In the genomic region with DNA sequence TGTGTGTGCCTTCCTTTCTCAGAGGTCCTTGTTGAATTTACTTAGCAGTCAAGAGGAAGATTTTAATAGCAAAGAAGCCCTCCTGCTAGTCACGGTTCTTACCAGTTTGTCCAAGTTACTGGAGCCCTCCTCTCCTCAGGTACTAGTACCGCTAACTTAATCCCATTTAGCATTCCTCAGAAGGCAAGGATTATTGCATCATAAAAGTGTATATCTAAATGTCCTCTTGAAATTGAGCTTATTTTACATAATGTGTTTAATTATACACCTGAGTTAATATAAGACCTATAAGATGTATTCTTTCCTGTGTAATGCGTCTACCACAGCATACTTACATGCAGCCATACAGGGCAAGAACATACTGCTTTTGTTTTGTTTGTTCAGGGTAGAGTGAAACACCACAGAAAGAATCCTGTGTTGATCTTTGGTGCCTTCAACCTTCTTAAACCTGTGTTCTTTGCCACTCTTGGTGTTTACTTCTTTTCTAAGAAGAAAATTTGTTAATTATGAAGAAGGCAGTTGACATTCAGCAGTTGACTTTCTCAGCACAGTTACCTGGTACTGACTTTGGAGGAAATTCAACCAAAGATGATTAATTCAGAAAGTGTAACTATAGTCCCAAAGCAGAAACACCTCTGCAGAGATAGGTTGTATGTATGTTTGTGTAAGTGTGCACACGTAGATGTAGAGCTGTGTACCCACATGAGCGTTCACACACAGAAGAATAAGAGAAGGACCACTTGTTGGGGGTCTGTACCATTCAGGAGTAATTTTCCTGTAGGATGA, we compare ENCODE assay signal across 18 cellular contexts. TPM values are rescaled to one million over a fixed set of nuclear protein-coding genes. Genes with fewer than 3 reads are reported as not detected.
DNase-seq lines count a peak whose midpoint lies in the region; ATAC-seq and TF ChIP-seq lines count a peak whose summit lies in the region.
"Had no signal": no experiment of that assay in that cellular context is flagged by ENCODE, and none has a peak within 500 bp of the region (broad histone marks: within the 10 kb centered on the region; RNA-seq: fewer than 3 reads in every experiment).

No MANE protein-coding gene starts in this region.

- peaks cover 72 to 82% of the 10 kb centered on the region in 2 experiments for H3K36me3 ChIP-seq in HEK293 (ENCODE audit: control insufficient read depth in 2 of 2, insufficient read depth in 1 of 2, low read length in 2 of 2)

- DNase-seq in activated CD8-positive, alpha-beta memory T cell treated with anti-CD3 and anti-CD28 coated beads, Interleukin-2, amount 10 ng/mL, durations not matched to agents 7 days and 5 days, result no peak
- no peak for DNase-seq in activated CD8-positive, alpha-beta memory T cell treated with anti-CD3 and anti-CD28 coated beads for 24 hours
- DNase-seq in activated CD4-positive, alpha-beta memory T cell treated with anti-CD3 and anti-CD28 coated beads, Interleukin-2, amount 10 ng/mL, durations not matched to agents 7 days and 5 days, result no peak
- no peak for DNase-seq in stimulated activated effector memory CD8-positive, alpha-beta T cell treated with anti-CD3 and anti-CD28 coated beads, Interleukin-12 subunit alpha, Interleukin-12 subunit beta, amount 100 ng/mL, for 72 hours (ENCODE audit: low spot score in 2 of 2)
- no peak for DNase-seq in GM13976 (ENCODE audit: low spot score)
- no peak for DNase-seq in NCI-H1105 treated with DMSO at 0.1 percent for 48 hours (lab: John Stamatoyannopoulos, UW)
- DNase-seq: CD8-positive, alpha-beta memory T cell; DMS79; NCI-H1417 treated with DMSO at 0.1 percent for 48 hours; NCI-H187 treated with DMSO at 0.1 percent for 48 hours; NCI-H2227 treated with DMSO at 0.1 percent for 48 hours; NCI-H510A treated with DMSO at 0.1 percent for 48 hours; NCI-H774; OCI-M1; Right ventricle myocardium superior had no signal

- CTCF ChIA-PET in activated CD8-positive, alpha-beta memory T cell treated with anti-CD3 and anti-CD28 coated beads, Interleukin-2, amount 10 ng/mL, durations not matched to agents 7 days and 5 days (lab: Charles Lee), result interaction anchor here (0.6 to 3.4 kb wide), 6 partner anchors 11 to 960 kb away, joined by 3 to 28 read pairs (median 4); a partner anchor contains a TSS
- CTCF ChIA-PET in HEK293 (lab: Yijun Ruan, JAX), result interaction anchor here (0.8 to 2.2 kb wide), 7 partner anchors 13 to 244 kb away, joined by 3 to 11 read pairs (median 4); no protein-coding TSS in a partner anchor
- CTCF ChIA-PET in activated CD4-positive, alpha-beta memory T cell treated with anti-CD3 and anti-CD28 coated beads, Interleukin-2, amount 10 ng/mL, durations not matched to agents 7 days and 5 days (lab: Charles Lee), result interaction anchor here (0.5 to 4.0 kb wide), 3 partner anchors 15 to 94 kb away, joined by 3 to 22 read pairs (median 4); no protein-coding TSS in a partner anchor

- no peaks in the 10 kb centered on the region for H3K4me1 ChIP-seq in HEK293 (ENCODE audit: control insufficient read depth, insufficient read depth, low read length)

- POLR2A ChIA-PET in HEK293 (lab: Yijun Ruan, JAX), result no interaction called here
- POLR2A ChIA-PET in activated CD4-positive, alpha-beta memory T cell treated with anti-CD3 and anti-CD28 coated beads, Interleukin-2, amount 10 ng/mL, durations not matched to agents 7 days and 5 days (lab: Charles Lee), result interaction anchor here (0.8 to 3.0 kb wide), 6 partner anchors 13 to 274 kb away, joined by 3 to 19 read pairs (median 4); a partner anchor contains a TSS

- peak overlapping the region; percentile 79 for H3K27ac Mint-ChIP-seq in activated CD8-positive, alpha-beta memory T cell treated with anti-CD3 and anti-CD28 coated beads, Interleukin-2, amount 10 ng/mL, durations not matched to agents 7 days and 5 days
- peak overlapping the region; percentile 55 for H3K27ac Mint-ChIP-seq in activated CD4-positive, alpha-beta memory T cell treated with anti-CD3 and anti-CD28 coated beads, Interleukin-2, amount 10 ng/mL, durations not matched to agents 7 days and 5 days
- H3K27ac Mint-ChIP-seq in stimulated activated effector memory CD8-positive, alpha-beta T cell treated with anti-CD3 and anti-CD28 coated beads, Interleukin-12 subunit alpha, Interleukin-12 subunit beta, amount 100 ng/mL, for 72 hours, result peak overlapping the region; percentile 2
- H3K27ac Mint-ChIP-seq: CD8-positive, alpha-beta memory T cell had no signal

- peaks cover 79% of the 10 kb centered on the region for H3K36me3 Mint-ChIP-seq in activated CD8-positive, alpha-beta memory T cell treated with anti-CD3 and anti-CD28 coated beads, Interleukin-2, amount 10 ng/mL, durations not matched to agents 7 days and 5 days
- H3K36me3 Mint-ChIP-seq in activated CD4-positive, alpha-beta memory T cell treated with anti-CD3 and anti-CD28 coated beads, Interleukin-2, amount 10 ng/mL, durations not matched to agents 7 days and 5 days (ENCODE audit: low read depth), result peaks cover 82% of the 10 kb centered on the region
- H3K36me3 Mint-ChIP-seq in stimulated activated effector memory CD8-positive, alpha-beta T cell treated with anti-CD3 and anti-CD28 coated beads, Interleukin-12 subunit alpha, Interleukin-12 subunit beta, amount 100 ng/mL, for 72 hours, result peaks cover 82% of the 10 kb centered on the region

- no peak overlapping the region for H3K27ac ChIP-seq in HEK293 (ENCODE audit: extremely low read depth, low read depth, low read length)
- H3K27ac ChIP-seq: BLaER1 treated with 17β-estradiol and CSF1 and Interleukin-3, amounts not matched to agents 10 nM and 100 nM; KMS-11 had no signal

- no peak overlapping the region for H3K4me3 ChIP-seq in HEK293 (ENCODE audit: low read depth, low read length)
- H3K4me3 ChIP-seq: BLaER1 treated with 17β-estradiol and CSF1 and Interleukin-3, amounts not matched to agents 10 nM and 100 nM had no signal

- no peaks in the 10 kb centered on the region for H3K9me3 ChIP-seq in HEK293 (ENCODE audit: control insufficient read depth, insufficient read depth, low read depth, low read length)
- H3K9me3 ChIP-seq: BLaER1 treated with 17β-estradiol and CSF1 and Interleukin-3, amounts not matched to agents 10 nM and 100 nM had no signal

- in situ Hi-C loops in GM13976 (cut with MboI; ENCODE audit: low sequenced_read_pairs, unreplicated experiment), result no loop called here

- ATAC-seq in activated CD8-positive, alpha-beta memory T cell treated with anti-CD3 and anti-CD28 coated beads, Interleukin-2, amount 10 ng/mL, durations not matched to agents 7 days and 5 days, result peak; percentile 78
- ATAC-seq in stimulated activated effector memory CD8-positive, alpha-beta T cell treated with anti-CD3 and anti-CD28 coated beads, Interleukin-12 subunit alpha, Interleukin-12 subunit beta, amount 100 ng/mL, for 72 hours, result peak; percentile 67

- TF ChIP-seq CTCF in HEK293 (tag by site-specific recombination; IDR thresholded peaks at IDR 0.05), result no peak
- TF ChIP-seq CTCF in GM13976 (IDR thresholded peaks at IDR 0.05; ENCODE audit: borderline replicate concordance, control extremely low read depth, extremely low read depth, insufficient read depth, missing control alignments), result no peak

- peaks cover 49% of the 10 kb centered on the region for H3K4me1 Mint-ChIP-seq in activated CD8-positive, alpha-beta memory T cell treated with anti-CD3 and anti-CD28 coated beads, Interleukin-2, amount 10 ng/mL, durations not matched to agents 7 days and 5 days
- peaks cover 54% of the 10 kb centered on the region for H3K4me1 Mint-ChIP-seq in activated CD4-positive, alpha-beta memory T cell treated with anti-CD3 and anti-CD28 coated beads, Interleukin-2, amount 10 ng/mL, durations not matched to agents 7 days and 5 days
- H3K4me1 Mint-ChIP-seq in stimulated activated effector memory CD8-positive, alpha-beta T cell treated with anti-CD3 and anti-CD28 coated beads, Interleukin-12 subunit alpha, Interleukin-12 subunit beta, amount 100 ng/mL, for 72 hours, result no peaks in the 10 kb centered on the region

- H3K4me3 Mint-ChIP-seq in activated CD8-positive, alpha-beta memory T cell treated with anti-CD3 and anti-CD28 coated beads, Interleukin-2, amount 10 ng/mL, durations not matched to agents 7 days and 5 days, result no peak overlapping the region
- no peak overlapping the region for H3K4me3 Mint-ChIP-seq in activated CD4-positive, alpha-beta memory T cell treated with anti-CD3 and anti-CD28 coated beads, Interleukin-2, amount 10 ng/mL, durations not matched to agents 7 days and 5 days
- no peak overlapping the region for H3K4me3 Mint-ChIP-seq in stimulated activated effector memory CD8-positive, alpha-beta T cell treated with anti-CD3 and anti-CD28 coated beads, Interleukin-12 subunit alpha, Interleukin-12 subunit beta, amount 100 ng/mL, for 72 hours
- H3K4me3 Mint-ChIP-seq: CD8-positive, alpha-beta memory T cell had no signal

- H3K9me3 Mint-ChIP-seq in activated CD8-positive, alpha-beta memory T cell treated with anti-CD3 and anti-CD28 coated beads, Interleukin-2, amount 10 ng/mL, durations not matched to agents 7 days and 5 days (ENCODE audit: low read depth), result no peaks in the 10 kb centered on the region
- H3K9me3 Mint-ChIP-seq in activated CD4-positive, alpha-beta memory T cell treated with anti-CD3 and anti-CD28 coated beads, Interleukin-2, amount 10 ng/mL, durations not matched to agents 7 days and 5 days, result peaks cover 3% of the 10 kb centered on the region
- H3K9me3 Mint-ChIP-seq in stimulated activated effector memory CD8-positive, alpha-beta T cell treated with anti-CD3 and anti-CD28 coated beads, Interleukin-12 subunit alpha, Interleukin-12 subunit beta, amount 100 ng/mL, for 72 hours, result no peaks in the 10 kb centered on the region

- no peaks in the 10 kb centered on the region for H3K27me3 Mint-ChIP-seq in activated CD8-positive, alpha-beta memory T cell treated with anti-CD3 and anti-CD28 coated beads, Interleukin-2, amount 10 ng/mL, durations not matched to agents 7 days and 5 days
- no peaks in the 10 kb centered on the region for H3K27me3 Mint-ChIP-seq in activated CD4-positive, alpha-beta memory T cell treated with anti-CD3 and anti-CD28 coated beads, Interleukin-2, amount 10 ng/mL, durations not matched to agents 7 days and 5 days

TF ChIP-seq in HEK293, 187 proteins besides CTCF, POLR2A, EP300 and RAD21 (continues in another document):
- TF ChIP-seq ZBTB20 (tag by site-specific recombination; IDR thresholded peaks at IDR 0.05) (no peak), ZNF510 (tag by site-specific recombination; IDR thresholded peaks at IDR 0.05; ENCODE audit: insufficient replicate concordance) (no peak)

RNA-seq across cellular contexts. Expression of a gene that starts 33.1 kb away (rescaled TPM):
- total RNA-seq in activated CD8-positive, alpha-beta memory T cell treated with anti-CD3 and anti-CD28 coated beads, Interleukin-2, amount 10 ng/mL, durations not matched to agents 7 days and 5 days, result 100 to 1,000 TPM; 117 to 119 TPM
- 100 to 1,000 TPM; 106 to 109 TPM for total RNA-seq in activated CD4-positive, alpha-beta memory T cell treated with anti-CD3 and anti-CD28 coated beads, Interleukin-2, amount 10 ng/mL, durations not matched to agents 7 days and 5 days

RNA-seq across cellular contexts. Expression of a gene that starts 57.7 kb away (rescaled TPM):
- total RNA-seq in activated CD8-positive, alpha-beta memory T cell treated with anti-CD3 and anti-CD28 coated beads, Interleukin-2, amount 10 ng/mL, durations not matched to agents 7 days and 5 days, result 100 to 1,000 TPM; 206 to 236 TPM
- 100 to 1,000 TPM; 196 TPM for total RNA-seq in activated CD4-positive, alpha-beta memory T cell treated with anti-CD3 and anti-CD28 coated beads, Interleukin-2, amount 10 ng/mL, durations not matched to agents 7 days and 5 days

Comparison
In these comparisons a context has a peak if more than half of its experiments do, and no peak if none do; other contexts are left out.
1. H3K27ac Mint-ChIP-seq: peak in every context shown above with its lines; median percentile 79 in activated CD8-positive, alpha-beta memory T cell treated with anti-CD3 and anti-CD28 coated beads, Interleukin-2, amount 10 ng/mL, durations not matched to agents 7 days and 5 days; 55 in activated CD4-positive, alpha-beta memory T cell treated with anti-CD3 and anti-CD28 coated beads, Interleukin-2, amount 10 ng/mL, durations not matched to agents 7 days and 5 days; 2 in stimulated activated effector memory CD8-positive, alpha-beta T cell treated with anti-CD3 and anti-CD28 coated beads, Interleukin-12 subunit alpha, Interleukin-12 subunit beta, amount 100 ng/mL, for 72 hours.